ENCODE assay signal across 11 cellular contexts in the genomic region with DNA sequence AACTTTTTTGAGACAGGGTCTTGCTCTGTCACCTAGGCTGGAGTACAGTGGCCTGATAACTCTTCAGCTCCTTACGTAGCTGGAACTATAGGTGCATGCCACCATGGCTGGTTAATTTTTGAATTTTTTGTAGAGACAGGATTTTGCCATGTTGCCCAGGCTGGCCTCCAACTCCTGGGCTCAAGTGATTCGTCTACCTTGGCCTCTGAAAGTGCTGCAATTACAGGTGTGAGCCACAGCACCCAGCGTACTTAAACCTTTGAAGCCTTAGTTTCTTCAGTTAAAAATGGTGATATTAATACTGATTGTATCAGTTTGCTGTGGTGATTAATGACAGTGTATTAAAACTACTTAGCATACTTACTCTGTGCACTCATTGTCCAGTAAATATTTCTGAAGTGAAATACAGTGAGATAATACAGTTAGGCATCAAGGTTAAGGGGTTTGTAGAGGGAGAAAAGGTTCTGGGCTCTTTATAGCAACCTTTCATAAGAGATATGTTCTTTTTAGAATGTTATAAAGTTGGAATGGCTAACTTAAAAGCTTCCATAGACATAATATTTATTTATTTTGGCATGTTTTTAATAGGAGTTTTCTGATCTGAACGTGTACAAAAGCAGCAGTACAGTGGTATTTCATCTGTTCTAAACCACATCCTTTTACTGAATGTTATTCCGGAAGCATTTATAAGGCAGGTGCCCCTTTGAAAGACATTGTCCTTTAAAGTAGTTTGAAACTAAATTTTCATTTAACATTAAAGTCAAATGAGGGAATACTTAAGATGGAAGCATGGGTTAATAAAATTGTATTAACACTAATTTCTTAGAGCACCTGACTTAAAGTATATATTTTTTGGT. TPM values are rescaled to one million over a fixed set of nuclear protein-coding genes. Genes with fewer than 3 reads are reported as not detected.
DNase-seq lines count a peak whose midpoint lies in the region; ATAC-seq and TF ChIP-seq lines count a peak whose summit lies in the region.
"Had no signal": no experiment of that assay in that cellular context is flagged by ENCODE, and none has a peak within 500 bp of the region (broad histone marks: within the 10 kb centered on the region; RNA-seq: fewer than 3 reads in every experiment).

No MANE protein-coding gene starts in this region.

- H3K36me3 ChIP-seq in spleen: peaks cover 0 to 17% (median 1%) of the 10 kb centered on the region in 6 donors
- H3K36me3 ChIP-seq: brain microvascular endothelial cell, lower lobe of right lung had no signal

- peaks cover 28% of the 10 kb centered on the region for H3K36me3 Mint-ChIP-seq in activated T-cell treated with anti-CD3 and anti-CD28 coated beads, Interleukin-2, amount 50 U/mL, for 24 hours (ENCODE audit: low read depth)
- peaks cover 43% of the 10 kb centered on the region for H3K36me3 Mint-ChIP-seq in activated CD4-positive, alpha-beta memory T cell treated with anti-CD3 and anti-CD28 coated beads, Interleukin-2, amount 10 ng/mL, durations not matched to agents 7 days and 5 days (ENCODE audit: low read depth)

- no peak for DNase-seq in activated T-cell treated with anti-CD3 and anti-CD28 coated beads, Interleukin-2, amount 50 U/mL, for 24 hours
- no peak for DNase-seq in activated T-cell treated with anti-CD3 and anti-CD28 coated beads for 4 hours
- no peak for DNase-seq in activated CD4-positive, alpha-beta memory T cell treated with anti-CD3 and anti-CD28 coated beads, Interleukin-2, amount 10 ng/mL, durations not matched to agents 7 days and 5 days
- DNase-seq in spleen: no peak
- DNase-seq in KG1 (lab: John Stamatoyannopoulos, UW): no peak
- no peak for DNase-seq in NCI-H1694 (lab: John Stamatoyannopoulos, UW)
- DNase-seq: brain microvascular endothelial cell, lower lobe of right lung, NCI-H446 treated with DMSO at 0.1 percent for 48 hours had no signal

- POLR2A ChIA-PET in activated CD4-positive, alpha-beta memory T cell treated with anti-CD3 and anti-CD28 coated beads, Interleukin-2, amount 10 ng/mL, durations not matched to agents 7 days and 5 days (lab: Charles Lee): interaction anchor here (1.2 to 6.3 kb wide), 2 partner anchors 12 to 23 kb away, joined by 4 to 42 read pairs; a partner anchor contains a TSS

- CTCF ChIA-PET in activated CD4-positive, alpha-beta memory T cell treated with anti-CD3 and anti-CD28 coated beads, Interleukin-2, amount 10 ng/mL, durations not matched to agents 7 days and 5 days (lab: Charles Lee): interaction anchor here (1.3 kb wide), 1 partner anchor 23 kb away, joined by 5 read pairs; a partner anchor contains a TSS

- no peak overlapping the region for H3K4me3 ChIP-seq in spleen
- H3K4me3 ChIP-seq: lower lobe of right lung had no signal

- peak overlapping the region; percentile 23 to 77 (median 56) for H3K27ac ChIP-seq in spleen
- H3K27ac ChIP-seq: brain microvascular endothelial cell, lower lobe of right lung had no signal

- H3K27me3 ChIP-seq in spleen (replicated peaks in 1 of 7): no peaks in the 10 kb centered on the region
- H3K27me3 ChIP-seq: brain microvascular endothelial cell had no signal

- peaks cover 75% of the 10 kb centered on the region for H3K4me1 Mint-ChIP-seq in activated T-cell treated with anti-CD3 and anti-CD28 coated beads, Interleukin-2, amount 50 U/mL, for 24 hours (ENCODE audit: low read depth)
- peaks cover 51% of the 10 kb centered on the region for H3K4me1 Mint-ChIP-seq in activated CD4-positive, alpha-beta memory T cell treated with anti-CD3 and anti-CD28 coated beads, Interleukin-2, amount 10 ng/mL, durations not matched to agents 7 days and 5 days

- TF ChIP-seq POLR2A in spleen (IDR thresholded peaks at IDR 0.05): no peak

- peak overlapping the region; percentile 83 for H3K27ac Mint-ChIP-seq in activated T-cell treated with anti-CD3 and anti-CD28 coated beads, Interleukin-2, amount 50 U/mL, for 24 hours
- H3K27ac Mint-ChIP-seq in activated CD4-positive, alpha-beta memory T cell treated with anti-CD3 and anti-CD28 coated beads, Interleukin-2, amount 10 ng/mL, durations not matched to agents 7 days and 5 days: peak overlapping the region; percentile 74

- peak in 1 of 11 experiments; percentile 7 for TF ChIP-seq CTCF in spleen (IDR thresholded peaks at IDR 0.05 in 8 of 11, conservative IDR thresholded peaks at IDR 0.05 in 3 of 11)

- H3K9me3 Mint-ChIP-seq in activated T-cell treated with anti-CD3 and anti-CD28 coated beads, Interleukin-2, amount 50 U/mL, for 24 hours: no peaks in the 10 kb centered on the region
- H3K9me3 Mint-ChIP-seq in activated CD4-positive, alpha-beta memory T cell treated with anti-CD3 and anti-CD28 coated beads, Interleukin-2, amount 10 ng/mL, durations not matched to agents 7 days and 5 days: peaks cover 8% of the 10 kb centered on the region

- intact Hi-C loops in spleen (cut with DNase I; ENCODE audit: low total_unique reads): no loop called here

- 41 to 61% (median 43%) methylated on average over 5 of the region's 5 CpGs for WGBS in spleen, 5 donors

- peak overlapping the region; percentile 38 for H3K4me3 Mint-ChIP-seq in activated T-cell treated with anti-CD3 and anti-CD28 coated beads, Interleukin-2, amount 50 U/mL, for 24 hours
- peak overlapping the region; percentile 36 for H3K4me3 Mint-ChIP-seq in activated CD4-positive, alpha-beta memory T cell treated with anti-CD3 and anti-CD28 coated beads, Interleukin-2, amount 10 ng/mL, durations not matched to agents 7 days and 5 days

- no peaks in the 10 kb centered on the region for H3K27me3 Mint-ChIP-seq in activated T-cell treated with anti-CD3 and anti-CD28 coated beads, Interleukin-2, amount 50 U/mL, for 24 hours
- no peaks in the 10 kb centered on the region for H3K27me3 Mint-ChIP-seq in activated CD4-positive, alpha-beta memory T cell treated with anti-CD3 and anti-CD28 coated beads, Interleukin-2, amount 10 ng/mL, durations not matched to agents 7 days and 5 days

- H3K9me3 ChIP-seq in spleen: peaks cover 0 to 6% (median 5%) of the 10 kb centered on the region in 8 donors
- H3K9me3 ChIP-seq: lower lobe of right lung had no signal

- H3K4me1 ChIP-seq in spleen: peaks cover 8 to 80% (median 48%) of the 10 kb centered on the region in 6 donors

- ATAC-seq in HG02678 (IDR thresholded peaks at IDR 0.05; ENCODE audit: unreplicated experiment): peak; percentile 62
- no peak for ATAC-seq in GM19324 (IDR thresholded peaks at IDR 0.05; ENCODE audit: low FRiP score, unreplicated experiment)
- ATAC-seq: lower lobe of right lung had no signal

RNA-seq across cellular contexts. Expression of a gene that starts 23.6 kb away (rescaled TPM):
- 10 to 100 TPM; 50.8 to 51.3 TPM for total RNA-seq in activated CD4-positive, alpha-beta memory T cell treated with anti-CD3 and anti-CD28 coated beads, Interleukin-2, amount 10 ng/mL, durations not matched to agents 7 days and 5 days
- 10 to 100 TPM; 41.9 to 54.7 (median 48.3) TPM for total RNA-seq in spleen
- 10 to 100 TPM; 12.5 to 21.9 (median 19.5) TPM for polyA plus RNA-seq in spleen
